Comparison of ENCODE assay signal across 30 cellular contexts in the genomic region with DNA sequence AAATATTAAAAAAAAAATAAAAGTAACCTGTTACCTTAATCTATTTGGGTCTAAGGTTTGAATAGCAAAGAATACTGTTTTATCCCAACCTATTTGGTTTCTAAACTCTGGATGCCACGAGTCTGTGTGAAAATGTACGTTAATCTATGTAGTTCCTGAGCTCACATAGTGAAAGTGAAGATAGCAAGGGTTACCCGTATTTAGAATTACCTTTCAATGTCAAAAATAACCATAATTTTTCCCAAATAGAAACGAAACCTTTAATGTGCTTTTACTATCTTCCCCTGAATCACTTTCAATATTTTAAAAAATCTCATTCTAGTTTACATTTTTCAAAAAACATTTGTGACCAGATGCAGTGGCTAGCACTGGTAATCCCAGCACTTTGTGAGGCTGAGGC. TPM values are rescaled to one million over a fixed set of nuclear protein-coding genes. Genes with fewer than 3 reads are reported as not detected.
"Had no signal": no experiment of that assay in that cellular context is flagged by ENCODE, and none has a peak within 500 bp of the region (broad histone marks: within the 10 kb centered on the region; RNA-seq: fewer than 3 reads in every experiment).

No MANE protein-coding gene starts in this region.

- H3K4me3 ChIP-seq: SK-N-MC had no signal

- H3K27ac ChIP-seq: SK-N-MC had no signal

- H3K27ac Mint-ChIP-seq: activated B cell treated with CpG ODN at 0.5 μM for 24 hours; activated CD4-positive, alpha-beta T cell treated with anti-CD3 and anti-CD28 coated beads, Interleukin-2, amount 10 ng/mL, durations not matched to agents 24 days and 14 days; activated CD8-positive, alpha-beta memory T cell treated with anti-CD3 and anti-CD28 coated beads, Interleukin-2, amount 10 ng/mL, durations not matched to agents 7 days and 5 days; brain; T-cell had no signal

- H3K36me3 Mint-ChIP-seq: T-cell had no signal

- FAIRE-seq: astrocyte, TTC549 had no signal

- H3K27me3 Mint-ChIP-seq: activated B cell treated with CpG ODN at 0.5 μM for 24 hours; activated CD4-positive, alpha-beta T cell treated with anti-CD3 and anti-CD28 coated beads, Interleukin-2, amount 10 ng/mL, durations not matched to agents 24 days and 14 days; activated CD8-positive, alpha-beta memory T cell treated with anti-CD3 and anti-CD28 coated beads, Interleukin-2, amount 10 ng/mL, durations not matched to agents 7 days and 5 days; activated naive CD8-positive, alpha-beta T cell; activated T-cell treated with anti-CD3 and anti-CD28 coated beads, Interleukin-2, amount 50 U/mL, for 24 hours; brain; T-cell had no signal

- H3K4me3 Mint-ChIP-seq: activated B cell treated with CpG ODN at 0.5 μM for 24 hours; activated CD4-positive, alpha-beta T cell treated with anti-CD3 and anti-CD28 coated beads, Interleukin-2, amount 10 ng/mL, durations not matched to agents 24 days and 14 days; activated CD8-positive, alpha-beta memory T cell treated with anti-CD3 and anti-CD28 coated beads, Interleukin-2, amount 10 ng/mL, durations not matched to agents 7 days and 5 days; activated naive CD8-positive, alpha-beta T cell; activated T-cell treated with anti-CD3 and anti-CD28 coated beads, Interleukin-2, amount 50 U/mL, for 24 hours; activated T-helper 1 cell treated with anti-CD3 and anti-CD28 coated beads, Interleukin-12 subunit alpha, Interleukin-12 subunit beta, Interleukin-2, Interleukin-4 antibody, amounts not matched to agents 30 ng/mL and 10 ng/mL and 1 ng/mL, durations not matched to agents 14 hours and 24 hours and 36 hours; brain; central memory CD8-positive, alpha-beta T cell; T-cell had no signal

- H3K4me1 Mint-ChIP-seq: brain had no signal

- DNase-seq: activated B cell treated with CpG ODN at 0.5 μM for 24 hours; activated CD4-positive, alpha-beta T cell treated with anti-CD3 and anti-CD28 coated beads for 1 hour; activated CD4-positive, alpha-beta T cell treated with anti-CD3 and anti-CD28 coated beads, Interleukin-2, amount 10 ng/mL, durations not matched to agents 24 days and 14 days; activated CD4-positive, alpha-beta T cell treated with anti-CD3 and anti-CD28 coated beads, Interleukin-2, amount 50 U/mL, for 48 hours; activated CD8-positive, alpha-beta memory T cell treated with anti-CD3 and anti-CD28 coated beads, Interleukin-2, amount 10 ng/mL, durations not matched to agents 7 days and 5 days; activated effector memory CD4-positive, alpha-beta T cell treated with Interleukin-2 at 50 U/mL for 16 hours; activated naive CD4-positive, alpha-beta T cell treated with Interleukin-2 at 50 U/mL for 16 hours; activated T-cell treated with anti-CD3 and anti-CD28 coated beads, Interleukin-2, amount 50 U/mL, for 24 hours; amygdala; MM.1S; NCI-H1105; NCI-H1436; NCI-H1694 treated with DMSO at 0.1 percent for 48 hours; NCI-H2029 treated with DMSO at 0.1 percent for 48 hours; NCI-H345; NCI-H510A; NCI-H526 treated with DMSO at 0.1 percent for 48 hours; RPMI8226; T-cell; T1000 had no signal

- ATAC-seq: activated CD8-positive, alpha-beta memory T cell treated with anti-CD3 and anti-CD28 coated beads, Interleukin-2, amount 10 ng/mL, durations not matched to agents 7 days and 5 days; Panc1; Right ventricle myocardium inferior; T-cell had no signal

- H3K9me3 Mint-ChIP-seq: activated B cell treated with CpG ODN at 0.5 μM for 24 hours; activated T-helper 1 cell treated with anti-CD3 and anti-CD28 coated beads, Interleukin-12 subunit alpha, Interleukin-12 subunit beta, Interleukin-2, Interleukin-4 antibody, amounts not matched to agents 30 ng/mL and 10 ng/mL and 1 ng/mL, durations not matched to agents 14 hours and 24 hours and 36 hours; brain; central memory CD8-positive, alpha-beta T cell; T-cell had no signal

RNA-seq across cellular contexts. Expression of a gene that starts 5.8 kb away (rescaled TPM):
- total RNA-seq: activated CD8-positive, alpha-beta memory T cell treated with anti-CD3 and anti-CD28 coated beads, Interleukin-2, amount 10 ng/mL, durations not matched to agents 7 days and 5 days; activated T-helper 1 cell treated with anti-CD3 and anti-CD28 coated beads, Interleukin-12 subunit alpha, Interleukin-12 subunit beta, Interleukin-2, Interleukin-4 antibody, amounts not matched to agents 30 ng/mL and 10 ng/mL and 1 ng/mL, durations not matched to agents 14 hours and 24 hours and 36 hours; OCI-LY7; Right ventricle myocardium inferior had no signal
